ENCODE assay signal across 8 cellular contexts in the genomic region with DNA sequence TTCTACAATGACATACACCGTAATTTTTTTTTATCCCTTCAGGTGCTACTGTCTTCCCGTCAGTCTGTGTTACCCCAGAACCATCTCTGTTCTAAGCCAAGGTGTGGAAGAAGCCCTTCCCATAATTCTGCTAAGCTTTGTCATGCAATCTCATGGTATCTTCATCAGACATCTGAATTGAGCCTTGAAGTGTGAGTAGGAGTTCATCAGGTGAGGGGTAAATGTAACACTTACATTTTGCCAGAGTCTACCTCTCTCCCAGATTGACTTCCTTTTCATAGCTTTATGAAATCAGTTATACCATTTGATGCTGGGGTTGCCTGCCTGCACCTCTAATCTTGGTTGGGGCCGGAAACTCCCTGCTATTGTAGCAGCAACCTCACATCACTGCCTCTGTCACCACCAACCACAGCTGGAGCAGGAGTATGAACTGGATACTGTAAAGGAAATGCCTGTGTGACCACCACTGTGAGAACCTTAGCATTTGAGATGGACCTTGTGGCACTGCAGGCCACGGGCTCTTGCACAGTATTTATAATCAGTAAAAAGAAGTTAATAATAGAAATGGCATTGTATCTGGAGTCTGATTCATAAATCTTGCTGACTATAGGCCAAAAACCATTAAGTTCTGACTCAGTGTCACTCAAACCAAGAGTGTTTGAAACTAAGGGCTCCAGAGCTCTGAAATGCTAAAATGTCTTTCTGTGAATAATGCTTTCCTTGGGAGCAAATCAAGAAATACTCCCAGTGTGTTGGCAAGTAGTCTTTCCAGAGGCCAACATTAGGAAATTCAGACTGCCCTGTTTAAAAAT. TPM values are rescaled to one million over a fixed set of nuclear protein-coding genes. Genes with fewer than 3 reads are reported as not detected.
A peak's percentile ranks its signal among the peaks of the same experiment; 100 is the strongest.
DNase-seq lines count a peak whose midpoint lies in the region; ATAC-seq and TF ChIP-seq lines count a peak whose summit lies in the region.

No MANE protein-coding gene starts in this region.

- H3K4me1 Mint-ChIP-seq in GM23338: no peaks in the 10 kb centered on the region

- H3K27me3 Mint-ChIP-seq in GM23338 (ENCODE audit: insufficient read depth, low read depth, poor library complexity): no peaks in the 10 kb centered on the region

- no peaks in the 10 kb centered on the region for H3K27me3 ChIP-seq in GM23338 (ENCODE audit: insufficient read depth)

- H3K9me2 ChIP-seq in GM23338 (ENCODE audit: insufficient read depth): no peaks in the 10 kb centered on the region; the same call in 1 of the 2 replicates

- peak; percentile 54 for DNase-seq in RPMI7951 (ENCODE audit: low read depth)
- DNase-seq in foreskin fibroblast: peak; percentile 50 to 73
- no peak for DNase-seq in GM23338 (ENCODE audit: low spot score)
- no peak for DNase-seq in C1 segment of cervical spinal cord (lab: John Stamatoyannopoulos, UW)
- no peak for DNase-seq in head of caudate nucleus
- no peak for DNase-seq in NCI-H510A (lab: John Stamatoyannopoulos, UW)

- no peaks in the 10 kb centered on the region for H3K36me3 ChIP-seq in GM23338 (ENCODE audit: insufficient read depth)

- H3K9me3 Mint-ChIP-seq in GM23338: no peaks in the 10 kb centered on the region

- H3K36me3 Mint-ChIP-seq in GM23338 (ENCODE audit: low read depth): no peaks in the 10 kb centered on the region

- H3K4me3 Mint-ChIP-seq in GM23338: no peak overlapping the region

- no peaks in the 10 kb centered on the region for H3F3A ChIP-seq in GM23338 (replicated peaks; ENCODE audit: low read depth)

- TF ChIP-seq CTCF in foreskin fibroblast (IDR thresholded peaks at IDR 0.05; ENCODE audit: low read depth, low read length) (no peak), GM23338 (conservative IDR thresholded peaks at IDR 0.05; ENCODE audit: low read depth in 2 of 2) (no peak)

- no peak overlapping the region; the same call in 1 of the 2 replicates for H3K27ac ChIP-seq in GM23338 (ENCODE audit: low read depth)

- no peak overlapping the region for H2AFZ ChIP-seq in GM23338

- intact Hi-C loops in head of caudate nucleus (cut with DNase I): no loop called here

- ATAC-seq in GM18508 (IDR thresholded peaks at IDR 0.05; ENCODE audit: insufficient read depth, unreplicated experiment): peak; percentile 71
- peak; percentile 90 for ATAC-seq in HG02588 (IDR thresholded peaks at IDR 0.05; ENCODE audit: unreplicated experiment)
- no peak for ATAC-seq in GM23338

- no peak overlapping the region for H3K27ac Mint-ChIP-seq in GM23338

- H3K79me2 ChIP-seq in GM23338 (replicated peaks; ENCODE audit: insufficient read depth): no peaks in the 10 kb centered on the region

- H4K20me1 ChIP-seq in GM23338 (replicated peaks; ENCODE audit: insufficient read depth): no peaks in the 10 kb centered on the region

- H3K4me1 ChIP-seq in GM23338 (ENCODE audit: insufficient read depth): no peaks in the 10 kb centered on the region

- H3K4me3 ChIP-seq in foreskin fibroblast (ENCODE audit: low read depth in 1 of 2, low read length in 2 of 2) (no peak overlapping the region), GM23338 (no peak overlapping the region)

- no peak overlapping the region for H3K4me2 ChIP-seq in GM23338

TF ChIP-seq in GM23338, 12 proteins besides CTCF, POLR2A, EP300 and RAD21:
- no peak for TF ChIP-seq POLR2AphosphoS5 (IDR thresholded peaks at IDR 0.05; ENCODE audit: low read depth)
- no peak for TF ChIP-seq CREB1 (CRISPR knock-in tag; IDR thresholded peaks at IDR 0.05; ENCODE audit: low read depth)
- no peak for TF ChIP-seq NANOG (IDR thresholded peaks at IDR 0.05; ENCODE audit: borderline replicate concordance)

RNA-seq across cellular contexts. Expression of gene STK38L, which starts 58.6 kb away (rescaled TPM):
- total RNA-seq in RPMI7951 (2014; rRNA removed; shearing (Covaris generic)): 11.0 and 14.7 TPM in 2 replicates
- total RNA-seq in GM23338 (2014; rRNA removed; shearing (Covaris generic)): 56.5 and 59.7 TPM in 2 replicates
- 28.9 and 31.0 TPM in 2 replicates for polyA plus RNA-seq in GM23338 (2016; fragmentation: Nextera tagmentation; extraction: Ambion mirVana)

Comparison
In these comparisons a context has a peak if more than half of its experiments do, and no peak if none do; other contexts are left out.
1. DNase-seq: peak in RPMI7951 (single experiment) and foreskin fibroblast (2 of 2); none in GM23338 (single experiment), C1 segment of cervical spinal cord (0 of 14), head of caudate nucleus (0 of 42) and NCI-H510A (single experiment).